In the genomic region with DNA sequence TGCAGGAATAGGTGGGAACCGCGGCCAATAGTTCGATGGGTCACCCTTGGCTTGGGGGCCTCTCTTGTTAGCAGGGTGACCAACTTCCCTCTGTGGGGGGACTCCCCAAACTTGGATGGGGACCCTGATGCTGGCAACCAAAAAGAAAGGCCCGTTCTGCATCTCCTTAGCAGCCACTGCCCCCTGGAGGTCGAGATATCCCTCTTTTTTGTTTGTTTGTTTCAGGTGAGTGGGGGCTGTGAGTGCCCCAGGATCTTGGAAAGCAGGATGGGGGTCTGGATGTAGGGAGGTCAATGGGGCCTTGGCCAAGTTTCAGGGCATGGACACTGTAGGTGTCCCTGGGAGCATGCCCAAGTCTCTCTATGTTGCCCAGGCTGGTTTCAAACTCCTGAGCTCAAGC, we compare ENCODE assay signal across 10 cellular contexts. TPM values are rescaled to one million over a fixed set of nuclear protein-coding genes. Genes with fewer than 3 reads are reported as not detected.
DNase-seq lines count a peak whose midpoint lies in the region; TF ChIP-seq lines count a peak whose summit lies in the region.
"Had no signal": no experiment of that assay in that cellular context is flagged by ENCODE, and none has a peak within 500 bp of the region (broad histone marks: within the 10 kb centered on the region; RNA-seq: fewer than 3 reads in every experiment).

No MANE protein-coding gene starts in this region.

- intact Hi-C loops in activated CD4-positive, alpha-beta T cell treated with anti-CD3 and anti-CD28 coated beads, Interleukin-2, amount 10 ng/mL, durations not matched to agents 24 days and 14 days (cut with micrococcal nuclease) = loop anchor here (10.0 kb wide), 1 partner anchor 221 kb away; no protein-coding TSS in a partner anchor

- H3K4me3 ChIP-seq in GM12875 (ENCODE audit: low read depth, low read length) (no peak overlapping the region), foreskin fibroblast (ENCODE audit: low read depth in 1 of 2, low read length in 2 of 2) (no peak overlapping the region)
- H3K4me3 ChIP-seq: HAP-1 had no signal

- no peak overlapping the region for H3K27ac Mint-ChIP-seq in activated CD4-positive, alpha-beta T cell treated with anti-CD3 and anti-CD28 coated beads, Interleukin-2, amount 10 ng/mL, durations not matched to agents 24 days and 14 days

- no peaks in the 10 kb centered on the region for H3K9me3 Mint-ChIP-seq in activated CD4-positive, alpha-beta T cell treated with anti-CD3 and anti-CD28 coated beads, Interleukin-2, amount 10 ng/mL, durations not matched to agents 24 days and 14 days

- DNase-seq in ACHN = peak; percentile 34
- DNase-seq in activated CD4-positive, alpha-beta T cell treated with anti-CD3 and anti-CD28 coated beads, Interleukin-2, amount 10 ng/mL, durations not matched to agents 24 days and 14 days = peak; percentile 74
- peak in 1 of 2 donors; percentile 35 for DNase-seq in foreskin fibroblast
- no peak for DNase-seq in NCI-H146 treated with DMSO at 0.1 percent for 48 hours (lab: John Stamatoyannopoulos, UW; ENCODE audit: unreplicated experiment)
- DNase-seq in GM19240 (ENCODE audit: insufficient read length, low spot score) = no peak
- DNase-seq in DMS79 treated with DMSO at 0.1 percent for 48 hours (lab: John Stamatoyannopoulos, UW) = no peak
- no peak for DNase-seq in stimulated activated CD4-positive, alpha-beta T cell treated with anti-CD3 and anti-CD28 coated beads, Interleukin-12 subunit alpha, Interleukin-12 subunit beta, amount 100 ng/mL, for 4 hours
- DNase-seq: NCI-H1436 had no signal

- no peaks in the 10 kb centered on the region for H3K36me3 Mint-ChIP-seq in activated CD4-positive, alpha-beta T cell treated with anti-CD3 and anti-CD28 coated beads, Interleukin-2, amount 10 ng/mL, durations not matched to agents 24 days and 14 days (ENCODE audit: low read depth)

- TF ChIP-seq CTCF in GM12875 (IDR thresholded peaks at IDR 0.05; ENCODE audit: borderline replicate concordance, insufficient read depth, low read depth, low read length) (peak; percentile 48; the same call in 1 of the 2 replicates), foreskin fibroblast (IDR thresholded peaks at IDR 0.05; ENCODE audit: low read depth, low read length) (peak; percentile 35)

- in situ Hi-C loops in ACHN (cut with HindIII; ENCODE audit: low pct_ligation_motif_present, low pct_unique_long_range_greater_than_20kb, low sequenced_read_pairs) = no loop called here

- H3K27me3 Mint-ChIP-seq in activated CD4-positive, alpha-beta T cell treated with anti-CD3 and anti-CD28 coated beads, Interleukin-2, amount 10 ng/mL, durations not matched to agents 24 days and 14 days = no peaks in the 10 kb centered on the region

- no peak overlapping the region for H3K4me3 Mint-ChIP-seq in activated CD4-positive, alpha-beta T cell treated with anti-CD3 and anti-CD28 coated beads, Interleukin-2, amount 10 ng/mL, durations not matched to agents 24 days and 14 days

- H3K4me1 Mint-ChIP-seq in activated CD4-positive, alpha-beta T cell treated with anti-CD3 and anti-CD28 coated beads, Interleukin-2, amount 10 ng/mL, durations not matched to agents 24 days and 14 days = no peaks in the 10 kb centered on the region

RNA-seq across cellular contexts. Expression of gene CRTC1, which starts 7.7 kb away (rescaled TPM):
- total RNA-seq in activated CD4-positive, alpha-beta T cell treated with anti-CD3 and anti-CD28 coated beads, Interleukin-2, amount 10 ng/mL, durations not matched to agents 24 days and 14 days = 7.1 and 7.2 TPM in 2 replicates

RNA-seq across cellular contexts. Expression of gene KLHL26, which starts 39.0 kb away (rescaled TPM):
- 12.1 and 14.0 TPM in 2 replicates for total RNA-seq in activated CD4-positive, alpha-beta T cell treated with anti-CD3 and anti-CD28 coated beads, Interleukin-2, amount 10 ng/mL, durations not matched to agents 24 days and 14 days

Comparison
In these comparisons a context has a peak if more than half of its experiments do, and no peak if none do; other contexts are left out.
1. DNase-seq: peak in ACHN (single experiment) and activated CD4-positive, alpha-beta T cell treated with anti-CD3 and anti-CD28 coated beads, Interleukin-2, amount 10 ng/mL, durations not matched to agents 24 days and 14 days (single experiment); none in NCI-H146 treated with DMSO at 0.1 percent for 48 hours (single experiment), GM19240 (single experiment), DMS79 treated with DMSO at 0.1 percent for 48 hours (single experiment) and stimulated activated CD4-positive, alpha-beta T cell treated with anti-CD3 and anti-CD28 coated beads, Interleukin-12 subunit alpha, Interleukin-12 subunit beta, amount 100 ng/mL, for 4 hours (single experiment).